Comparison of ENCODE assay signal across 9 cellular contexts in genomic region chr2:104849618-104850097, GRCh38. TPM values are rescaled to one million over a fixed set of nuclear protein-coding genes. Genes with fewer than 3 reads are reported as not detected.
DNase-seq lines count a peak whose midpoint lies in the region; ATAC-seq and TF ChIP-seq lines count a peak whose summit lies in the region.
"Had no signal": no experiment of that assay in that cellular context is flagged by ENCODE, and none has a peak within 500 bp of the region (broad histone marks: within the 10 kb centered on the region; RNA-seq: fewer than 3 reads in every experiment).

No MANE protein-coding gene starts in this region.

- no peaks in the 10 kb centered on the region for H3K36me3 Mint-ChIP-seq in progenitor cell of endocrine pancreas (ENCODE audit: insufficient read depth)

- H3K9me3 Mint-ChIP-seq in progenitor cell of endocrine pancreas (ENCODE audit: low read depth) = no peaks in the 10 kb centered on the region
- H3K9me3 Mint-ChIP-seq: activated naive CD4-positive, alpha-beta T cell treated with anti-CD3 and anti-CD28 coated beads, Interleukin-2, amount 50 U/mL, for 72 hours had no signal

- H3K27ac Mint-ChIP-seq in progenitor cell of endocrine pancreas = no peak overlapping the region
- H3K27ac Mint-ChIP-seq: activated naive CD4-positive, alpha-beta T cell treated with anti-CD3 and anti-CD28 coated beads, Interleukin-2, amount 50 U/mL, for 72 hours had no signal

- no peak overlapping the region for H3K4me3 ChIP-seq in fibroblast of villous mesenchyme (ENCODE audit: low read depth, low read length)

- H3K27me3 Mint-ChIP-seq in progenitor cell of endocrine pancreas = peaks cover 96% of the 10 kb centered on the region

- DNase-seq in ELR (ENCODE audit: low read depth) = peak; percentile 59
- peak; percentile 9 for DNase-seq in NCI-H446 treated with DMSO at 0.1 percent for 48 hours (lab: John Stamatoyannopoulos, UW)
- DNase-seq in activated CD8-positive, alpha-beta memory T cell treated with anti-CD3 and anti-CD28 coated beads, Interleukin-2, amount 50 U/mL, for 48 hours = peak; percentile 86
- peak; percentile 52 for DNase-seq in fibroblast of villous mesenchyme (ENCODE audit: low read depth)
- DNase-seq in progenitor cell of endocrine pancreas (ENCODE audit: low spot score, unreplicated experiment) = no peak
- no peak for DNase-seq in HPDE6-E6E7 (ENCODE audit: extremely low spot score)

- ATAC-seq in HG02588 (IDR thresholded peaks at IDR 0.05; ENCODE audit: unreplicated experiment) (peak; percentile 39), GM21723 (IDR thresholded peaks at IDR 0.05; ENCODE audit: unreplicated experiment) (no peak)

- H3K4me3 Mint-ChIP-seq in progenitor cell of endocrine pancreas (ENCODE audit: low read depth) = no peak overlapping the region

- TF ChIP-seq CTCF in fibroblast of villous mesenchyme (IDR thresholded peaks at IDR 0.05; ENCODE audit: insufficient read depth, low read depth, low read length) = peak; percentile 71
- peak; percentile 93 for TF ChIP-seq CTCF in progenitor cell of endocrine pancreas (IDR thresholded peaks at IDR 0.05; ENCODE audit: unreplicated experiment)

- peaks cover 14% of the 10 kb centered on the region for H3K4me1 Mint-ChIP-seq in progenitor cell of endocrine pancreas (ENCODE audit: low read depth)

RNA-seq across cellular contexts. Expression of gene POU3F3, which starts 4.3 kb away (rescaled TPM):
- total RNA-seq in fibroblast of villous mesenchyme = not detected in 2 replicates
- total RNA-seq in progenitor cell of endocrine pancreas = not detected in 2 replicates
- total RNA-seq: activated naive CD4-positive, alpha-beta T cell treated with anti-CD3 and anti-CD28 coated beads, Interleukin-2, amount 50 U/mL, for 72 hours had no signal

Comparison
In these comparisons a context has a peak if more than half of its experiments do, and no peak if none do; other contexts are left out.
1. DNase-seq: peak in ELR (single experiment), NCI-H446 treated with DMSO at 0.1 percent for 48 hours (single experiment), activated CD8-positive, alpha-beta memory T cell treated with anti-CD3 and anti-CD28 coated beads, Interleukin-2, amount 50 U/mL, for 48 hours (single experiment) and fibroblast of villous mesenchyme (single experiment); none in progenitor cell of endocrine pancreas (single experiment) and HPDE6-E6E7 (single experiment).